1 cellular context compared by ENCODE assay signal in the genomic region with DNA sequence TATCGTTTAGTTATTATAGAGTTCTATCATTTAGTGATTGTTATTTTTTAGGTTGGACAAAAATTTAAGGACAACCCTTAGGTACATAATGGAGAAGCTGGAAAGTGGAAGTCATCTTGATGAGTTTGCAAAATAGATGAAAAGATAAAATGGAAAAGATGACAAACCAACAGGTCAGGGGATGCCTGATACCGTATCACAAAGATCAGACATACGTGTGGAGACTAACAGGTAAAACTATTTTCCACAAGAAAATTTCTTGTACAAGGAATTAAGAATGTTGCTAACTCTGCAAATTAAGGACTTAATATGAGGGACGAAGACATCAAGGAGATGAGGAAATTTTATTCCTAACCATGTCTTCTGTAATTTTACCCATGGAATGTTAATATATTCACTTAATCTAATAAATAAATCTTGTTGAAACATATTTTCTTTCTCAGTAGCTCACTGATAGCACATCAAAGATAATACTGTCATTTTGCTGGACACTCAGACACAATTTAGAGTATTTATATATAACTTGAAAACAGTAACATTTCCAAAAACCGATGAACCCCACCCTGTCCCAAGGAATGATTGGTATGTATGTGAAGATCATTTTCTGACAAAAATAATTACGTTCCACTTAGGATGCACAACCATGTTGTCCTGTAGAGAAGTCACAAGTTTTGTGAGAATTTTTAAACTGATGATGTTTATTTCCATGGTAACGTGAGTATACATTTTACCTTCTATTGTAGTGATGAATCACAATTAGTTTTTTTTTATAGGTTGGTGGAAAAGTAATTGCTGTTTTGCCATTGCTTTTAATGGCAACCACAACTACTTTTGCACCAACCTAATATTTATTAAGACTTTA.
TF ChIP-seq lines count a peak whose summit lies in the region.

No MANE protein-coding gene starts in this region.

TF ChIP-seq in A549, 52 proteins besides CTCF, POLR2A, EP300 and RAD21 (continued from another document):
- TF ChIP-seq, protein P1, sequence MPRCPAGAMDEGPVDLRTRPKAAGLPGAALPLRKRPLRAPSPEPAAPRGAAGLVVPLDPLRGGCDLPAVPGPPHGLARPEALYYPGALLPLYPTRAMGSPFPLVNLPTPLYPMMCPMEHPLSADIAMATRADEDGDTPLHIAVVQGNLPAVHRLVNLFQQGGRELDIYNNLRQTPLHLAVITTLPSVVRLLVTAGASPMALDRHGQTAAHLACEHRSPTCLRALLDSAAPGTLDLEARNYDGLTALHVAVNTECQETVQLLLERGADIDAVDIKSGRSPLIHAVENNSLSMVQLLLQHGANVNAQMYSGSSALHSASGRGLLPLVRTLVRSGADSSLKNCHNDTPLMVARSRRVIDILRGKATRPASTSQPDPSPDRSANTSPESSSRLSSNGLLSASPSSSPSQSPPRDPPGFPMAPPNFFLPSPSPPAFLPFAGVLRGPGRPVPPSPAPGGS (IDR thresholded peaks at IDR 0.05) = no peak
- no peak for TF ChIP-seq RNF2 (IDR thresholded peaks at IDR 0.05; ENCODE audit: borderline replicate concordance, low read depth)
- TF ChIP-seq, protein P2, sequence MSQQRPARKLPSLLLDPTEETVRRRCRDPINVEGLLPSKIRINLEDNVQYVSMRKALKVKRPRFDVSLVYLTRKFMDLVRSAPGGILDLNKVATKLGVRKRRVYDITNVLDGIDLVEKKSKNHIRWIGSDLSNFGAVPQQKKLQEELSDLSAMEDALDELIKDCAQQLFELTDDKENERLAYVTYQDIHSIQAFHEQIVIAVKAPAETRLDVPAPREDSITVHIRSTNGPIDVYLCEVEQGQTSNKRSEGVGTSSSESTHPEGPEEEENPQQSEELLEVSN (IDR thresholded peaks at IDR 0.05; ENCODE audit: borderline replicate concordance, low read depth) = no peak
- TF ChIP-seq JUN (IDR thresholded peaks at IDR 0.05) = no peak
- no peak for TF ChIP-seq SMC3 (IDR thresholded peaks at IDR 0.05)
- no peak for TF ChIP-seq FOSL2 (IDR thresholded peaks at IDR 0.05)
- peak; percentile 43; the same call in 1 of the 2 replicates for TF ChIP-seq FOSL2 (CRISPR knock-in tag; IDR thresholded peaks at IDR 0.05)
TF ChIP-seq in A549: peak in this region for 3.
